11 cellular contexts compared by ENCODE assay signal in the genomic region with DNA sequence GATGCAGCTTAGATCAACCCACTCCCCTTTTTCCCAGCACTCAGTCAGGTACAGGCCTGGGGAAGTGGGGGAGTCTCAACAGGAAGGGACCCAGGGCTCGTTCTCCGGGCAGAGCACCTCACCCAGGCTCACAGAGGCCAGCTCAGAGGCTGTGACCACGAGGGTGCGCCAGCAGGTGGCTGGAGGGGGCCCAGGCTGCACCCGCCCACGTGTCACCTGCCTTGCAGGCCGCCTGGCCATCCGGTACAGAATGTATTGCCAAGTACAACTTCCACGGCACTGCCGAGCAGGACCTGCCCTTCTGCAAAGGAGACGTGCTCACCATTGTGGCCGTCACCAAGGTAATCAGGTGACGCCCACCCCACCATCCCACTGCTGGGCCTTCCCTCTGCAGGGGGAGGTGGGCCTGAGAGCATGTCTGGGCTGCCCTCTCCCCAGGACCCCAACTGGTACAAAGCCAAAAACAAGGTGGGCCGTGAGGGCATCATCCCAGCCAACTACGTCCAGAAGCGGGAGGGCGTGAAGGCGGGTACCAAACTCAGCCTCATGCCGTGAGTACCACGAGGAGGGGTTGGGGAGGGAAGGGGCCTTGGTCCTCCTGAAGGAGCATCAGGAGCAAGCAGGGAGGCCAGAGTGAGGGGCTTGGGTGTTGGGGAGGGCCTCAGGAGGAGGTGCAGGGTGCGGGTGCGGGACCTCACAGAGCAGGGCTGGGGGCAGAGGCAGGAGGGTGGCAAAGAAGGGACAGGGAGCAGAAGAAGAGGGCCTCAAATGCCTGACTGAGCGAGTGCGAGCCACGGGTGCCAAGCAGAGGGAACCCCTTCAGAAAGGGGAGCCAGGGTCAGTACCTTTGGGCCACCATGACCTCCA. TPM values are rescaled to one million over a fixed set of nuclear protein-coding genes. Genes with fewer than 3 reads are reported as not detected.
DNase-seq lines count a peak whose midpoint lies in the region; ATAC-seq and TF ChIP-seq lines count a peak whose summit lies in the region.
"Had no signal": no experiment of that assay in that cellular context is flagged by ENCODE, and none has a peak within 500 bp of the region (broad histone marks: within the 10 kb centered on the region; RNA-seq: fewer than 3 reads in every experiment).

No MANE protein-coding gene starts in this region.

- peak overlapping the region; percentile 71 for H3K27ac Mint-ChIP-seq in activated T-cell treated with anti-CD3 and anti-CD28 coated beads, Interleukin-2, amount 50 U/mL, for 72 hours
- H3K27ac Mint-ChIP-seq in stimulated activated naive B cell treated with anti-CD40 and anti-IgM and Interleukin-4, amounts not matched to agents 10 μg/mL and 1 μg/mL and 100 μg/mL, for 72 hours, result peak overlapping the region; percentile 95

- H3K27me3 ChIP-seq in GM23248 (replicated peaks; ENCODE audit: insufficient read depth), result no peaks in the 10 kb centered on the region

- intact Hi-C loops in left cardiac atrium (cut with DNase I), result no loop called here

- ATAC-seq in activated T-cell treated with anti-CD3 and anti-CD28 coated beads, Interleukin-2, amount 50 U/mL, for 72 hours (replicated peaks in 1 of 2), result no peak
- peak; percentile 24 to 28 for ATAC-seq in left cardiac atrium
- no peak for ATAC-seq in stimulated activated naive B cell treated with anti-CD40 and anti-IgM and Interleukin-4, amounts not matched to agents 10 μg/mL and 1 μg/mL and 100 μg/mL, for 72 hours (replicated peaks)
- ATAC-seq in GM19351 (IDR thresholded peaks at IDR 0.05; ENCODE audit: unreplicated experiment), result no peak

- H3K4me1 Mint-ChIP-seq in activated T-cell treated with anti-CD3 and anti-CD28 coated beads, Interleukin-2, amount 50 U/mL, for 72 hours (ENCODE audit: low read depth), result peaks cover 55% of the 10 kb centered on the region
- peaks cover 51 to 70% of the 10 kb centered on the region in 2 donors for H3K4me1 Mint-ChIP-seq in stimulated activated naive B cell treated with anti-CD40 and anti-IgM and Interleukin-4, amounts not matched to agents 10 μg/mL and 1 μg/mL and 100 μg/mL, for 72 hours

- H3K4me3 Mint-ChIP-seq in activated T-cell treated with anti-CD3 and anti-CD28 coated beads, Interleukin-2, amount 50 U/mL, for 72 hours, result peak overlapping the region in 1 of 2 donors; percentile 28
- H3K4me3 Mint-ChIP-seq in stimulated activated naive B cell treated with anti-CD40 and anti-IgM and Interleukin-4, amounts not matched to agents 10 μg/mL and 1 μg/mL and 100 μg/mL, for 72 hours, result peak overlapping the region; percentile 55 to 58

- no peaks in the 10 kb centered on the region for H3K9me3 Mint-ChIP-seq in activated T-cell treated with anti-CD3 and anti-CD28 coated beads, Interleukin-2, amount 50 U/mL, for 72 hours
- H3K9me3 Mint-ChIP-seq in stimulated activated naive B cell treated with anti-CD40 and anti-IgM and Interleukin-4, amounts not matched to agents 10 μg/mL and 1 μg/mL and 100 μg/mL, for 72 hours, result no peaks in the 10 kb centered on the region

- peak overlapping the region; percentile 48 for H3K27ac ChIP-seq in VCaP
- no peak overlapping the region for H3K27ac ChIP-seq in GM23248
- H3K27ac ChIP-seq in coronary artery, result no peak overlapping the region

- no peaks in the 10 kb centered on the region for H4K20me1 ChIP-seq in GM23248 (ENCODE audit: insufficient read depth)

- TF ChIP-seq CTCF in VCaP (conservative IDR thresholded peaks at IDR 0.05) (peak; percentile 48), coronary artery (IDR thresholded peaks at IDR 0.05) (no peak)

- H3K4me1 ChIP-seq in GM23248 (ENCODE audit: insufficient read depth), result no peaks in the 10 kb centered on the region
- H3K4me1 ChIP-seq: HAP-1 had no signal

- H3F3A ChIP-seq in GM23248 (ENCODE audit: insufficient read depth), result no peaks in the 10 kb centered on the region

- no peak overlapping the region for H2AFZ ChIP-seq in GM23248

- in situ Hi-C loops in GM23248 (cut with MboI), result no loop called here

- no peaks in the 10 kb centered on the region for H3K9me3 ChIP-seq in GM23248 (ENCODE audit: low read depth)
- H3K9me3 ChIP-seq: HAP-1 had no signal

- DNase-seq in activated T-cell treated with anti-CD3 and anti-CD28 coated beads, Interleukin-2, amount 50 U/mL, for 72 hours, result no peak
- DNase-seq in activated T-cell treated with anti-CD3 and anti-CD28 coated beads, Interleukin-2, amount 50 U/mL, for 1 hour, result no peak
- DNase-seq in left cardiac atrium, result no peak
- DNase-seq in stimulated activated naive B cell treated with anti-CD40 and anti-IgM and Interleukin-4, amounts not matched to agents 10 μg/mL and 1 μg/mL and 100 μg/mL, for 72 hours, result no peak
- no peak for DNase-seq in GM23248
- no peak for DNase-seq in coronary artery (ENCODE audit: low spot score)
- DNase-seq: amniotic stem cell had no signal

- H3K4me3 ChIP-seq in GM23248, result no peak overlapping the region
- H3K4me3 ChIP-seq in coronary artery, result no peak overlapping the region
- H3K4me3 ChIP-seq: HAP-1 had no signal

- H3K36me3 Mint-ChIP-seq in activated T-cell treated with anti-CD3 and anti-CD28 coated beads, Interleukin-2, amount 50 U/mL, for 72 hours (ENCODE audit: insufficient read depth in 2 of 2), result peaks cover 0 to 18% of the 10 kb centered on the region in 2 donors
- H3K36me3 Mint-ChIP-seq in stimulated activated naive B cell treated with anti-CD40 and anti-IgM and Interleukin-4, amounts not matched to agents 10 μg/mL and 1 μg/mL and 100 μg/mL, for 72 hours, result peaks cover 25 to 64% of the 10 kb centered on the region in 2 donors

- no peaks in the 10 kb centered on the region for H3K9me2 ChIP-seq in GM23248 (ENCODE audit: insufficient read depth)

- H3K27me3 Mint-ChIP-seq in activated T-cell treated with anti-CD3 and anti-CD28 coated beads, Interleukin-2, amount 50 U/mL, for 72 hours (ENCODE audit: low read depth), result no peaks in the 10 kb centered on the region
- H3K27me3 Mint-ChIP-seq in stimulated activated naive B cell treated with anti-CD40 and anti-IgM and Interleukin-4, amounts not matched to agents 10 μg/mL and 1 μg/mL and 100 μg/mL, for 72 hours, result no peaks in the 10 kb centered on the region

- H3K36me3 ChIP-seq in GM23248 (ENCODE audit: low read depth), result no peaks in the 10 kb centered on the region

- WGBS in GM23248 (ENCODE audit: low coverage in 1 of 2, low lambda C conversion rate in 2 of 2, missing lambda C conversion rate in 2 of 2), 2 experiments, result 78 to 83% methylated on average over 19 to 23 of the region's 25 CpGs

- H3K79me2 ChIP-seq in GM23248 (ENCODE audit: insufficient read depth), result peaks cover 44% of the 10 kb centered on the region

- no peak overlapping the region for H3K9ac ChIP-seq in GM23248

- no peak overlapping the region for H3K4me2 ChIP-seq in GM23248 (ENCODE audit: unreplicated experiment)

RNA-seq across cellular contexts. Expression of a gene that starts 14.0 kb away (rescaled TPM):
- total RNA-seq in activated T-cell treated with anti-CD3 and anti-CD28 coated beads, Interleukin-2, amount 50 U/mL, for 72 hours, result under 1 TPM; 0.53 to 0.72 TPM
- 100 to 1,000 TPM in 1 of 2 donors, 10 to 100 TPM in 1; 72.9 to 110 TPM for total RNA-seq in left cardiac atrium
- not detected in 2 replicates for total RNA-seq in GM23248 (2014; rRNA removed; shearing (Covaris generic))
- not detected in 2 replicates for polyA plus RNA-seq in GM23248 (2016; fragmentation: Nextera tagmentation; extraction: Ambion mirVana)
- polyA plus RNA-seq: AG04450 had no signal

RNA-seq across cellular contexts. Expression of a gene that starts 16.7 kb away (rescaled TPM):
- total RNA-seq in activated T-cell treated with anti-CD3 and anti-CD28 coated beads, Interleukin-2, amount 50 U/mL, for 72 hours, result 100 to 1,000 TPM; 200 to 267 TPM
- total RNA-seq in left cardiac atrium, result 10 to 100 TPM; 49.7 to 59.2 TPM
- total RNA-seq in GM23248 (2014; rRNA removed; shearing (Covaris generic)), result 18.0 and 21.0 TPM in 2 replicates
- 11.0 and 12.0 TPM in 2 replicates for polyA plus RNA-seq in GM23248 (2016; fragmentation: Nextera tagmentation; extraction: Ambion mirVana)

RNA-seq across cellular contexts. Expression of a gene that starts 27.8 kb away (rescaled TPM):
- under 1 TPM; 0.14 to 0.17 TPM for total RNA-seq in activated T-cell treated with anti-CD3 and anti-CD28 coated beads, Interleukin-2, amount 50 U/mL, for 72 hours
- 10 to 100 TPM; 11.0 to 24.5 TPM for total RNA-seq in left cardiac atrium
- total RNA-seq in GM23248 (2014; rRNA removed; shearing (Covaris generic)), result not detected in 2 replicates
- not detected in 2 replicates for polyA plus RNA-seq in GM23248 (2016; fragmentation: Nextera tagmentation; extraction: Ambion mirVana)
- polyA plus RNA-seq: AG04450 had no signal

RNA-seq across cellular contexts. Expression of a gene that starts 44.3 kb away (rescaled TPM):
- total RNA-seq in activated T-cell treated with anti-CD3 and anti-CD28 coated beads, Interleukin-2, amount 50 U/mL, for 72 hours, result 10 to 100 TPM; 48.5 to 53.8 TPM
- total RNA-seq in left cardiac atrium, result 10 to 100 TPM; 35.3 to 41.4 TPM
- 29.1 and 30.3 TPM in 2 replicates for total RNA-seq in GM23248 (2014; rRNA removed; shearing (Covaris generic))
- polyA plus RNA-seq in GM23248 (2016; fragmentation: Nextera tagmentation; extraction: Ambion mirVana), result 14.0 and 14.6 TPM in 2 replicates

RNA-seq across cellular contexts. Expression of a gene that starts 50.0 kb away (rescaled TPM):
- total RNA-seq in activated T-cell treated with anti-CD3 and anti-CD28 coated beads, Interleukin-2, amount 50 U/mL, for 72 hours, result not detected
- total RNA-seq in left cardiac atrium, result under 1 TPM in 1 of 2 donors, not detected in 1; 0.12 TPM
- total RNA-seq in GM23248 (2014; rRNA removed; shearing (Covaris generic)), result not detected in 2 replicates
- not detected in 2 replicates for polyA plus RNA-seq in GM23248 (2016; fragmentation: Nextera tagmentation; extraction: Ambion mirVana)
- polyA plus RNA-seq: AG04450 had no signal

Comparison
In these comparisons a context has a peak if more than half of its experiments do, and no peak if none do; other contexts are left out.
1. ATAC-seq: peak in left cardiac atrium (2 of 2); none in activated T-cell treated with anti-CD3 and anti-CD28 coated beads, Interleukin-2, amount 50 U/mL, for 72 hours (0 of 2), stimulated activated naive B cell treated with anti-CD40 and anti-IgM and Interleukin-4, amounts not matched to agents 10 μg/mL and 1 μg/mL and 100 μg/mL, for 72 hours (0 of 2) and GM19351 (single experiment).
2. RNA of a gene that starts 14.0 kb away (total RNA-seq): 72.9 to 110 TPM in left cardiac atrium; 0.53 to 0.72 TPM in activated T-cell treated with anti-CD3 and anti-CD28 coated beads, Interleukin-2, amount 50 U/mL, for 72 hours and not detected in GM23248; every median in the first group is over 10 times any median in the second.
3. RNA of a gene that starts 27.8 kb away (total RNA-seq): 11.0 to 24.5 TPM in left cardiac atrium; 0.14 to 0.17 TPM in activated T-cell treated with anti-CD3 and anti-CD28 coated beads, Interleukin-2, amount 50 U/mL, for 72 hours and not detected in GM23248; every median in the first group is over 10 times any median in the second.